In genomic region chr4:181432347-181432746, GRCh38 we compare ENCODE assay signal across 12 cellular contexts.
DNase-seq lines count a peak whose midpoint lies in the region; ATAC-seq and TF ChIP-seq lines count a peak whose summit lies in the region.
"Had no signal": no experiment of that assay in that cellular context is flagged by ENCODE, and none has a peak within 500 bp of the region (broad histone marks: within the 10 kb centered on the region; RNA-seq: fewer than 3 reads in every experiment).

No MANE protein-coding gene starts in this region.

- peak; percentile 97 for ATAC-seq in WTC11
- no peak for ATAC-seq in GM18498 (IDR thresholded peaks at IDR 0.05; ENCODE audit: unreplicated experiment)

- CTCF ChIA-PET in WTC11 (lab: Charles Lee) = no interaction called here

- H3K4me3 ChIP-seq in H7 (ENCODE audit: insufficient read depth, low read depth, low read length) = no peak overlapping the region
- no peak overlapping the region for H3K4me3 ChIP-seq in neuron (ENCODE audit: low read length)

- no peak overlapping the region for H3K27ac Mint-ChIP-seq in WTC11
- H3K27ac Mint-ChIP-seq: CD4-positive, alpha-beta T cell had no signal

- no peaks in the 10 kb centered on the region for H3K9me3 Mint-ChIP-seq in WTC11
- H3K9me3 Mint-ChIP-seq: CD4-positive, alpha-beta T cell had no signal

- no peak overlapping the region for H3K4me3 Mint-ChIP-seq in WTC11
- H3K4me3 Mint-ChIP-seq: CD4-positive, alpha-beta T cell had no signal

- H3K27me3 Mint-ChIP-seq in WTC11 (ENCODE audit: low read depth) = no peaks in the 10 kb centered on the region
- H3K27me3 Mint-ChIP-seq: CD4-positive, alpha-beta T cell had no signal

- DNase-seq in H7 (peak; percentile 10), WTC11 (ENCODE audit: low spot score) (peak; percentile 19), iPS-NIHi11 (ENCODE audit: low spot score) (peak; percentile 22), NCI-H1092 treated with DMSO at 0.1 percent for 48 hours (lab: John Stamatoyannopoulos, UW) (no peak)
- no peak for DNase-seq in activated naive CD4-positive, alpha-beta T cell treated with anti-CD3 and anti-CD28 coated beads, Interleukin-2, amount 50 U/mL, for 16 hours
- DNase-seq: CD4-positive, alpha-beta T cell; NCI-H1105 treated with DMSO at 0.1 percent for 48 hours; NCI-H2029 treated with DMSO at 0.1 percent for 48 hours; NCI-H524; OCI-M1 had no signal

- H2AFZ ChIP-seq in neuron (ENCODE audit: low read depth, low read length) = peak overlapping the region; percentile 20

- H3K27me3 ChIP-seq in H7 (ENCODE audit: control insufficient read depth, insufficient read depth, low read length) = no peaks in the 10 kb centered on the region
- no peaks in the 10 kb centered on the region for H3K27me3 ChIP-seq in neuron (ENCODE audit: insufficient read depth, low read length)

- H3K4me1 ChIP-seq in neuron (ENCODE audit: insufficient read depth, low read length) = peaks cover 21% of the 10 kb centered on the region

- H3K36me3 Mint-ChIP-seq in WTC11 = no peaks in the 10 kb centered on the region

- POLR2A ChIA-PET in WTC11 (lab: Charles Lee) = no interaction called here

- TF ChIP-seq CTCF in WTC11 (IDR thresholded peaks at IDR 0.05) = no peak

- no peaks in the 10 kb centered on the region for H3K9me3 ChIP-seq in neuron (ENCODE audit: low read length)

- H3K4me1 Mint-ChIP-seq in WTC11 = peaks cover 18% of the 10 kb centered on the region

- H3K36me3 ChIP-seq in H7 (replicated peaks; ENCODE audit: control insufficient read depth, insufficient read depth, low read length) = no peaks in the 10 kb centered on the region
- no peaks in the 10 kb centered on the region for H3K36me3 ChIP-seq in neuron (ENCODE audit: insufficient read depth, low read length)

TF ChIP-seq in WTC11, 78 proteins besides CTCF, POLR2A, EP300 and RAD21:
- TF ChIP-seq ZBTB21 (CRISPR knock-in tag; IDR thresholded peaks at IDR 0.05; ENCODE audit: borderline replicate concordance) = peak; percentile 51; the same call in 1 of the 2 replicates
- no peak for TF ChIP-seq ZNF232 (CRISPR knock-in tag; IDR thresholded peaks at IDR 0.05)
TF ChIP-seq in WTC11: peak in this region for 1.

Comparison
In these comparisons a context has a peak if more than half of its experiments do, and no peak if none do; other contexts are left out.
1. DNase-seq: peak in H7 (single experiment), WTC11 (single experiment) and iPS-NIHi11 (single experiment); none in activated naive CD4-positive, alpha-beta T cell treated with anti-CD3 and anti-CD28 coated beads, Interleukin-2, amount 50 U/mL, for 16 hours (single experiment) and NCI-H1092 treated with DMSO at 0.1 percent for 48 hours (single experiment).